In the genomic region with DNA sequence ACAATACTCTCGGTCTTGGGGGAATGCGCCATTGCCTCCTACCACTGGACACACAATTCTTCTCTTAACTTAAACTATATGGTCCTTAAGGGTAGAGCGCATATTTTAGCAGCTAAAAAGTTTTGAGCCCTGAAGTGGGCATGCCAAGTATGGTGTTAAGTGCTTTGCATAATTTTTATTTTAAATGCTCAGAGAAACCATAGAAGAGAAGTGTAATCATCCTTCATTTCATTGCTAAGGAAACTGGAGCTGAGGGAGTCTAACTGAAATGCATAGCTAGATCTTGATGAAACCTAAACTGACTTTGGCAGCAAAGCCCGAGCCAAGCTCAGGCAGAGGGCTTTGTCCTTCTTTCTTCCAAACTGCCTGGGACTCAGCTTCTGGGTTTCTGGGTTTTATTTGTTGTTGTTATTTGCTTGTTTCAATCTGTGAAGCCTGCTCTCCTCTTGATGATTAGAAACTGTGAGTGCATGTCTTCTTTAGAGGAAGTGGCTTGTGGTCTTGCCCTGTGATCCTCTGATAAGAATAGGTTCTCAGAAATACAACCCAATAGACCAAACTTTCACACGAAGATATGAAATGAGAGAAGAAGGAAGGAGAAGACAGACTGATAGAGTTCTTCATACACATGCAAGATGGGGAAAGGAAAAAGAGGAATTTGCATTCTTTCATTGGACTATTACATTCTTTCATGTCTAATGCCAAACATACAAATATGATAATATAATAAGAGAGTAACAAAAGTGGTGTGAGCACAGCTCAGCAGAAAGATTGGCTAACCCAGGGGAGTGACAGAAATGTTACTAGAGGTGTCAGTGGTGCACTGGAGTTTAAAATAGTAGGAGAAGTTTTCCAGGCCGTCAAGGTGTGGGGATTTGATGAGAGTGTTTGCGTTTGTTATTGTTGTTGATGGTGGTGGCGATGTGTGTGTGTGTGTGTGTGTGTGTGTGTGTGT, we compare ENCODE assay signal across 10 cellular contexts. TPM values are rescaled to one million over a fixed set of nuclear protein-coding genes. Genes with fewer than 3 reads are reported as not detected.
A peak's percentile ranks its signal among the peaks of the same experiment; 100 is the strongest.
DNase-seq lines count a peak whose midpoint lies in the region; ATAC-seq and TF ChIP-seq lines count a peak whose summit lies in the region.
"Had no signal": no experiment of that assay in that cellular context is flagged by ENCODE, and none has a peak within 500 bp of the region (broad histone marks: within the 10 kb centered on the region; RNA-seq: fewer than 3 reads in every experiment).

No MANE protein-coding gene starts in this region.

- no peak overlapping the region for H3K9ac ChIP-seq in SK-N-SH
- H3K9ac ChIP-seq: parathyroid adenoma had no signal

- no peaks in the 10 kb centered on the region; a peak in 1 of 4 replicates for H3K4me1 ChIP-seq in SK-N-SH (ENCODE audit: control insufficient read depth in 1 of 2, insufficient read depth in 2 of 2, low read depth in 1 of 2, low read length in 1 of 2)

- CTCF ChIA-PET in SK-N-SH (lab: Yijun Ruan, JAX) = interaction anchor here (1.5 to 25.9 kb wide), 4 partner anchors 13 to 134 kb away, joined by 5 to 437 read pairs (median 26); no protein-coding TSS in a partner anchor

- TF ChIP-seq CTCF in foreskin fibroblast (IDR thresholded peaks at IDR 0.05; ENCODE audit: low read depth, low read length) = no peak
- no peak for TF ChIP-seq CTCF in SK-N-SH (IDR thresholded peaks at IDR 0.05)

- no peaks in the 10 kb centered on the region for H3K36me3 ChIP-seq in SK-N-SH (replicated peaks in 1 of 2; ENCODE audit: control insufficient read depth in 1 of 2, insufficient read depth in 2 of 2, low read length in 1 of 2)

- H3K79me2 ChIP-seq in SK-N-SH (ENCODE audit: insufficient read depth) = no peaks in the 10 kb centered on the region
- H3K79me2 ChIP-seq: parathyroid adenoma had no signal

- no peaks in the 10 kb centered on the region for H3K9me2 ChIP-seq in SK-N-SH

- H2AFZ ChIP-seq in SK-N-SH (ENCODE audit: low read depth) = no peak overlapping the region
- H2AFZ ChIP-seq: parathyroid adenoma had no signal

- no peak for TF ChIP-seq RAD21 in SK-N-SH (IDR thresholded peaks at IDR 0.05; ENCODE audit: low read length)

- H3F3A ChIP-seq in SK-N-SH (replicated peaks; ENCODE audit: insufficient read depth) = peaks cover 6% of the 10 kb centered on the region

- H3K4me2 ChIP-seq in SK-N-SH = no peak overlapping the region

- 77% methylated on average over 8 of the region's 8 CpGs for WGBS in SK-N-SH (ENCODE audit: low lambda C conversion rate)

- ATAC-seq in GM18520 (IDR thresholded peaks at IDR 0.05; ENCODE audit: unreplicated experiment) (peak; percentile 95), HG02571 (IDR thresholded peaks at IDR 0.05; ENCODE audit: unreplicated experiment) (peak; percentile 97)

- no peaks in the 10 kb centered on the region for H3K9me3 ChIP-seq in SK-N-SH

- in situ Hi-C loops in G401 (cut with HindIII; ENCODE audit: low sequenced_read_pairs) = no loop called here

- no peak overlapping the region for H3K4me3 ChIP-seq in foreskin fibroblast (ENCODE audit: low read depth in 1 of 2, low read length in 2 of 2)
- H3K4me3 ChIP-seq in SK-N-SH (ENCODE audit: low read depth in 2 of 2, low read length in 1 of 2) = no peak overlapping the region

- TF ChIP-seq EP300 in SK-N-SH (IDR thresholded peaks at IDR 0.05; ENCODE audit: borderline replicate concordance in 1 of 2, low read depth in 1 of 2, low read length in 1 of 2) = no peak

- DNase-seq in M059J (ENCODE audit: low read depth) (peak; percentile 51), foreskin melanocyte (peak; percentile 94), foreskin fibroblast (no peak), LoVo (ENCODE audit: low spot score) (no peak), SK-N-SH (no peak), G401 (ENCODE audit: low spot score) (no peak)
- DNase-seq: Karpas-422 had no signal

- H4K20me1 ChIP-seq in SK-N-SH (ENCODE audit: insufficient read depth) = no peaks in the 10 kb centered on the region

- no peak overlapping the region for H3K27ac ChIP-seq in SK-N-SH (ENCODE audit: low read depth in 2 of 2, low read length in 1 of 2)
- H3K27ac ChIP-seq: parathyroid adenoma had no signal

- POLR2A ChIA-PET in SK-N-SH (lab: Yijun Ruan, JAX) = no interaction called here

- H3K27me3 ChIP-seq in SK-N-SH (ENCODE audit: insufficient read depth) = no peaks in the 10 kb centered on the region

TF ChIP-seq in SK-N-SH, 30 proteins besides CTCF, POLR2A, EP300 and RAD21 (continues in another document):
- TF ChIP-seq RXRA (IDR thresholded peaks at IDR 0.05; ENCODE audit: borderline replicate concordance, low read depth) (no peak), RCOR1 (IDR thresholded peaks at IDR 0.05; ENCODE audit: low read length) (no peak), GABPA (IDR thresholded peaks at IDR 0.05; ENCODE audit: low read depth) (no peak), CHD2 (IDR thresholded peaks at IDR 0.05; ENCODE audit: low read length, partially characterized antibody) (no peak), FOXJ3 (CRISPR knock-in tag; IDR thresholded peaks at IDR 0.05) (no peak), NFIC (IDR thresholded peaks at IDR 0.05; ENCODE audit: borderline replicate concordance) (no peak), RFX5 (IDR thresholded peaks at IDR 0.05; ENCODE audit: low read length) (no peak), POLR2AphosphoS5 (IDR thresholded peaks at IDR 0.05; ENCODE audit: low read depth, low read length) (no peak), FOXM1 (IDR thresholded peaks at IDR 0.05; ENCODE audit: low read depth) (no peak)
- TF ChIP-seq, protein P1, sequence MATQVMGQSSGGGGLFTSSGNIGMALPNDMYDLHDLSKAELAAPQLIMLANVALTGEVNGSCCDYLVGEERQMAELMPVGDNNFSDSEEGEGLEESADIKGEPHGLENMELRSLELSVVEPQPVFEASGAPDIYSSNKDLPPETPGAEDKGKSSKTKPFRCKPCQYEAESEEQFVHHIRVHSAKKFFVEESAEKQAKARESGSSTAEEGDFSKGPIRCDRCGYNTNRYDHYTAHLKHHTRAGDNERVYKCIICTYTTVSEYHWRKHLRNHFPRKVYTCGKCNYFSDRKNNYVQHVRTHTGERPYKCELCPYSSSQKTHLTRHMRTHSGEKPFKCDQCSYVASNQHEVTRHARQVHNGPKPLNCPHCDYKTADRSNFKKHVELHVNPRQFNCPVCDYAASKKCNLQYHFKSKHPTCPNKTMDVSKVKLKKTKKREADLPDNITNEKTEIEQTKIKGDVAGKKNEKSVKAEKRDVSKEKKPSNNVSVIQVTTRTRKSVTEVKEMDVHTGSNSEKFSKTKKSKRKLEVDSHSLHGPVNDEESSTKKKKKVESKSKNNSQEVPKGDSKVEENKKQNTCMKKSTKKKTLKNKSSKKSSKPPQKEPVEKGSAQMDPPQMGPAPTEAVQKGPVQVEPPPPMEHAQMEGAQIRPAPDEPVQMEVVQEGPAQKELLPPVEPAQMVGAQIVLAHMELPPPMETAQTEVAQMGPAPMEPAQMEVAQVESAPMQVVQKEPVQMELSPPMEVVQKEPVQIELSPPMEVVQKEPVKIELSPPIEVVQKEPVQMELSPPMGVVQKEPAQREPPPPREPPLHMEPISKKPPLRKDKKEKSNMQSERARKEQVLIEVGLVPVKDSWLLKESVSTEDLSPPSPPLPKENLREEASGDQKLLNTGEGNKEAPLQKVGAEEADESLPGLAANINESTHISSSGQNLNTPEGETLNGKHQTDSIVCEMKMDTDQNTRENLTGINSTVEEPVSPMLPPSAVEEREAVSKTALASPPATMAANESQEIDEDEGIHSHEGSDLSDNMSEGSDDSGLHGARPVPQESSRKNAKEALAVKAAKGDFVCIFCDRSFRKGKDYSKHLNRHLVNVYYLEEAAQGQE (IDR thresholded peaks at IDR 0.05; ENCODE audit: low read depth, low read length) = no peak
- TF ChIP-seq, protein P2, sequence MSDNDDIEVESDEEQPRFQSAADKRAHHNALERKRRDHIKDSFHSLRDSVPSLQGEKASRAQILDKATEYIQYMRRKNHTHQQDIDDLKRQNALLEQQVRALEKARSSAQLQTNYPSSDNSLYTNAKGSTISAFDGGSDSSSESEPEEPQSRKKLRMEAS (IDR thresholded peaks at IDR 0.05; ENCODE audit: low read depth) = no peak
- TF ChIP-seq, protein P3, sequence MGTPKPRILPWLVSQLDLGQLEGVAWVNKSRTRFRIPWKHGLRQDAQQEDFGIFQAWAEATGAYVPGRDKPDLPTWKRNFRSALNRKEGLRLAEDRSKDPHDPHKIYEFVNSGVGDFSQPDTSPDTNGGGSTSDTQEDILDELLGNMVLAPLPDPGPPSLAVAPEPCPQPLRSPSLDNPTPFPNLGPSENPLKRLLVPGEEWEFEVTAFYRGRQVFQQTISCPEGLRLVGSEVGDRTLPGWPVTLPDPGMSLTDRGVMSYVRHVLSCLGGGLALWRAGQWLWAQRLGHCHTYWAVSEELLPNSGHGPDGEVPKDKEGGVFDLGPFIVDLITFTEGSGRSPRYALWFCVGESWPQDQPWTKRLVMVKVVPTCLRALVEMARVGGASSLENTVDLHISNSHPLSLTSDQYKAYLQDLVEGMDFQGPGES (IDR thresholded peaks at IDR 0.05; ENCODE audit: low read depth, low read length) = no peak

RNA-seq across cellular contexts. Expression of a gene that starts 7.5 kb away (rescaled TPM):
- 1.5 and 3.5 TPM in 2 replicates for total RNA-seq in M059J (2014; rRNA removed; shearing (Covaris generic))
- 15.6 and 17.3 TPM in 2 replicates for polyA plus RNA-seq in SK-N-SH (2012; rRNA removed)
- polyA plus RNA-seq in SK-N-SH (2012; cell fraction: cytosol; rRNA removed) = 9.8 and 15.5 TPM in 2 replicates
- 11.6 and 14.5 TPM in 2 replicates for polyA plus RNA-seq in SK-N-SH (2012; cell fraction: nucleus; rRNA removed)
- total RNA-seq in G401 (2014; rRNA removed; shearing (Covaris generic)) = 3.3 and 13.4 TPM in 2 replicates

RNA-seq across cellular contexts. Expression of a gene that starts 32.1 kb away (rescaled TPM):
- 117 and 157 TPM in 2 replicates for total RNA-seq in M059J (2014; rRNA removed; shearing (Covaris generic))
- polyA plus RNA-seq in SK-N-SH (2012; rRNA removed) = 0.15 and 0.35 TPM in 2 replicates
- 0.25 and 0.37 TPM in 2 replicates for polyA plus RNA-seq in SK-N-SH (2012; cell fraction: cytosol; rRNA removed)
- 0.31 and 0.45 TPM in 2 replicates for polyA plus RNA-seq in SK-N-SH (2012; cell fraction: nucleus; rRNA removed)
- not detected in 2 replicates for total RNA-seq in G401 (2014; rRNA removed; shearing (Covaris generic))

RNA-seq across cellular contexts. Expression of a gene that starts 44.0 kb away (rescaled TPM):
- total RNA-seq in M059J (2014; rRNA removed; shearing (Covaris generic)) = 107 and 134 TPM in 2 replicates
- 0.86 and 1.1 TPM in 2 replicates for polyA plus RNA-seq in SK-N-SH (2012; rRNA removed)
- 0.71 and 0.83 TPM in 2 replicates for polyA plus RNA-seq in SK-N-SH (2012; cell fraction: cytosol; rRNA removed)
- 0.89 and 1.5 TPM in 2 replicates for polyA plus RNA-seq in SK-N-SH (2012; cell fraction: nucleus; rRNA removed)
- not detected in 2 replicates for total RNA-seq in G401 (2014; rRNA removed; shearing (Covaris generic))

Comparison
In these comparisons a context has a peak if more than half of its experiments do, and no peak if none do; other contexts are left out.
1. DNase-seq: peak in M059J (single experiment) and foreskin melanocyte (single experiment); none in foreskin fibroblast (0 of 2), LoVo (single experiment), SK-N-SH (single experiment) and G401 (single experiment).
2. RNA of a gene that starts 32.1 kb away (total RNA-seq): 117 to 157 TPM in M059J; not detected in G401; every median in the first group is over 100 times any median in the second.
3. RNA of a gene that starts 44.0 kb away (total RNA-seq): 107 to 134 TPM in M059J; not detected in G401; every median in the first group is over 100 times any median in the second.